Comparison of ENCODE assay signal across 11 cellular contexts in genomic region chr5:95392593-95393182, GRCh38. TPM values are rescaled to one million over a fixed set of nuclear protein-coding genes. Genes with fewer than 3 reads are reported as not detected.
DNase-seq lines count a peak whose midpoint lies in the region; ATAC-seq and TF ChIP-seq lines count a peak whose summit lies in the region.
"Had no signal": no experiment of that assay in that cellular context is flagged by ENCODE, and none has a peak within 500 bp of the region (broad histone marks: within the 10 kb centered on the region; RNA-seq: fewer than 3 reads in every experiment).

No MANE protein-coding gene starts in this region.

- TF ChIP-seq CTCF in PC-3 (conservative IDR thresholded peaks at IDR 0.05; ENCODE audit: low read depth, low read length) (no peak), retinal pigment epithelial cell (conservative IDR thresholded peaks at IDR 0.05; ENCODE audit: low read depth, low read length) (no peak), Peyer's patch (IDR thresholded peaks at IDR 0.05) (no peak)

- TF ChIP-seq POLR2A in erythroblast (IDR thresholded peaks at IDR 0.05; ENCODE audit: low read length), result no peak
- TF ChIP-seq POLR2A in Peyer's patch (IDR thresholded peaks at IDR 0.05), result no peak

- no peaks in the 10 kb centered on the region for H3K36me3 ChIP-seq in PC-3 (ENCODE audit: low read depth, low read length)
- no peaks in the 10 kb centered on the region for H3K36me3 ChIP-seq in Peyer's patch
- H3K36me3 ChIP-seq: heart left ventricle had no signal

- H3F3A ChIP-seq in PC-3 (ENCODE audit: low read length, unreplicated experiment), result no peaks in the 10 kb centered on the region

- no peaks in the 10 kb centered on the region for H3K9me2 ChIP-seq in PC-3 (replicated peaks; ENCODE audit: low read length)

- no peaks in the 10 kb centered on the region for H4K20me1 ChIP-seq in PC-3 (ENCODE audit: low read length)

- peak; percentile 54 for DNase-seq in NOMO-1 treated with DMSO at 0.1 percent for 48 hours (lab: John Stamatoyannopoulos, UW; ENCODE audit: unreplicated experiment)
- DNase-seq in NOMO-1 treated with dmso at 0.1 percent for 144 hours (lab: John Stamatoyannopoulos, UW; ENCODE audit: unreplicated experiment), result no peak
- DNase-seq in PC-3, result peak; percentile 39
- DNase-seq in erythroblast (lab: John Stamatoyannopoulos, UW), result peak; percentile 61 to 71
- DNase-seq in retinal pigment epithelial cell (ENCODE audit: low read depth), result peak; percentile 44
- DNase-seq in Peyer's patch, result no peak
- DNase-seq in T-helper 1 cell, result no peak
- DNase-seq: activated effector memory CD4-positive, alpha-beta T cell treated with Interleukin-2 at 50 U/mL for 16 hours; heart left ventricle had no signal

- H3K79me2 ChIP-seq in PC-3 (ENCODE audit: low read length), result no peaks in the 10 kb centered on the region

- H2AFZ ChIP-seq in PC-3 (ENCODE audit: low read length), result peak overlapping the region; percentile 74

- H3K4me3 ChIP-seq in PC-3 (ENCODE audit: low read length), result no peak overlapping the region
- no peak overlapping the region for H3K4me3 ChIP-seq in retinal pigment epithelial cell (ENCODE audit: low read length)
- H3K4me3 ChIP-seq in Peyer's patch, result no peak overlapping the region

- no TSS peak for BruUV-seq in PC-3 (replicated peaks; lab: Mats Ljungman, UMichigan)

- POLR2A ChIA-PET in PC-3 (lab: Charles Lee; ENCODE audit: unreplicated experiment), result no interaction called here

- H3K27ac ChIP-seq in PC-3 (ENCODE audit: low read length) (no peak overlapping the region), Peyer's patch (no peak overlapping the region)
- H3K27ac ChIP-seq: heart left ventricle had no signal

- ATAC-seq in PC-3, result no peak
- ATAC-seq in HG03097 (IDR thresholded peaks at IDR 0.05; ENCODE audit: low FRiP score, unreplicated experiment), result no peak

- no peaks in the 10 kb centered on the region for H3K27me3 ChIP-seq in PC-3 (ENCODE audit: low read length)
- H3K27me3 ChIP-seq in Peyer's patch, result no peaks in the 10 kb centered on the region
- H3K27me3 ChIP-seq: heart left ventricle had no signal

- no peak overlapping the region for H3K9ac ChIP-seq in PC-3 (ENCODE audit: low read length)

- no peaks in the 10 kb centered on the region; the same call in 1 of the 2 replicates for H3K4me1 ChIP-seq in PC-3 (ENCODE audit: insufficient read depth, low read length)
- H3K4me1 ChIP-seq in Peyer's patch, result no peaks in the 10 kb centered on the region

- intact Hi-C loops in PC-3 (cut with micrococcal nuclease), result no loop called here

- CTCF ChIA-PET in PC-3 (lab: Charles Lee), result no interaction called here

- H3K9me3 ChIP-seq in PC-3 (ENCODE audit: low read length) (no peaks in the 10 kb centered on the region), Peyer's patch (no peaks in the 10 kb centered on the region)

- peak overlapping the region; percentile 44; the same call in 1 of the 2 replicates for H3K4me2 ChIP-seq in PC-3 (ENCODE audit: low read length)

RNA-seq across cellular contexts. Expression of gene FAM81B, which starts 1.5 kb away (rescaled TPM):
- total RNA-seq in PC-3 (2014; rRNA removed), result not detected in 2 replicates
- total RNA-seq in Peyer's patch, result not detected
- total RNA-seq: SK-MEL-5 had no signal

Comparison
In these comparisons a context has a peak if more than half of its experiments do, and no peak if none do; other contexts are left out.
1. DNase-seq: peak in NOMO-1 treated with DMSO at 0.1 percent for 48 hours (single experiment), PC-3 (single experiment), erythroblast (2 of 2) and retinal pigment epithelial cell (single experiment); none in NOMO-1 treated with dmso at 0.1 percent for 144 hours (single experiment), Peyer's patch (0 of 3) and T-helper 1 cell (0 of 5).